ENCODE assay signal across 13 cellular contexts in the genomic region with DNA sequence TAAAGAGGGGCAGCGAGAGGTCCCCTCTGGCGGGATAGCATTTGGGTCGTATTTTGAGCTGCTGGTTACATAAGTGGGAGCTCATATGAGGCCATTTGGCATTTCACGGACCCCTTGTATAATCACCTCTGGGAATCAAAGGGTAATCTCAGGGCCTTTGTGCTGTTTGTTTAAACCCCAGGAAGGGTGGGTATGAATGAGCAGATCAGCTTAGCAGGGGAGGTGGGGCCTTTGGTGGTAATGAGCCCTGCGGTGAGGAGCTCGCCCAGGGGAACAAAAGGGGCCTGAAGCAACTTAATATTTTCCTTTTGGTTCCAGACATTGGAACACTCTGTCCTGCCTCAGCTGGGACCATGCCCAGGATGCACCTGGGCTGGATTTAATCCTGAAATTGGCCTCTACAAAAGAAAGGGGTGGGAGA. TPM values are rescaled to one million over a fixed set of nuclear protein-coding genes. Genes with fewer than 3 reads are reported as not detected.
DNase-seq lines count a peak whose midpoint lies in the region; ATAC-seq, FAIRE-seq and TF ChIP-seq lines count a peak whose summit lies in the region.
"Had no signal": no experiment of that assay in that cellular context is flagged by ENCODE, and none has a peak within 500 bp of the region (broad histone marks: within the 10 kb centered on the region; RNA-seq: fewer than 3 reads in every experiment).

No MANE protein-coding gene starts in this region.

- peak overlapping the region; percentile 72 for H3K4me3 ChIP-seq in endodermal cell (ENCODE audit: low read length)
- H3K4me3 ChIP-seq: GM23248, ovary had no signal

- no peak for FAIRE-seq in H54 (lab: Jason Lieb, UNC)

- peak overlapping the region; percentile 81 for H3K27ac ChIP-seq in endodermal cell (ENCODE audit: low read depth, low read length)

- no peak for TF ChIP-seq POLR2A in H54 (IDR thresholded peaks at IDR 0.05; ENCODE audit: low read depth, low read length)

- peaks cover 77% of the 10 kb centered on the region for H3K4me1 Mint-ChIP-seq in endodermal cell
- H3K4me1 Mint-ChIP-seq: activated T-helper 17 cell treated with anti-CD3 and anti-CD28 coated beads, Interleukin-2, amount 50 U/mL, for 72 hours had no signal

- peak overlapping the region; percentile 55 for H3K9ac ChIP-seq in endodermal cell (ENCODE audit: extremely low read depth, low read length, poor library complexity, severe bottlenecking)
- H3K9ac ChIP-seq: GM23248 had no signal

- peaks cover 80% of the 10 kb centered on the region for H3K36me3 Mint-ChIP-seq in endodermal cell (ENCODE audit: low read depth)

- TF ChIP-seq CTCF in endodermal cell (conservative IDR thresholded peaks at IDR 0.05), result no peak

- intact Hi-C loops in posterior vena cava (cut with DNase I), result no loop called here

- H3K27me3 ChIP-seq in endodermal cell (ENCODE audit: control insufficient read depth, insufficient read depth, low read length, poor library complexity, severe bottlenecking), result no peaks in the 10 kb centered on the region
- H3K27me3 ChIP-seq: ovary had no signal

- H3K36me3 ChIP-seq in endodermal cell (ENCODE audit: control insufficient read depth, insufficient read depth, low read length), result peaks cover 96% of the 10 kb centered on the region
- H3K36me3 ChIP-seq: ovary had no signal

- peak overlapping the region; percentile 39 for H3K4me3 Mint-ChIP-seq in endodermal cell
- H3K4me3 Mint-ChIP-seq: activated T-helper 17 cell treated with anti-CD3 and anti-CD28 coated beads, Interleukin-2, amount 50 U/mL, for 72 hours had no signal

- H3K27me3 Mint-ChIP-seq in endodermal cell (ENCODE audit: insufficient read depth), result no peaks in the 10 kb centered on the region
- H3K27me3 Mint-ChIP-seq: activated T-helper 17 cell treated with anti-CD3 and anti-CD28 coated beads, Interleukin-2, amount 50 U/mL, for 72 hours had no signal

- peaks cover 33% of the 10 kb centered on the region for H3K9me3 Mint-ChIP-seq in endodermal cell
- H3K9me3 Mint-ChIP-seq: activated T-helper 17 cell treated with anti-CD3 and anti-CD28 coated beads, Interleukin-2, amount 50 U/mL, for 72 hours had no signal

- peaks cover 38% of the 10 kb centered on the region for H3K4me1 ChIP-seq in endodermal cell (ENCODE audit: control insufficient read depth, insufficient read depth, low read length)

- DNase-seq in AG20443 (ENCODE audit: low spot score) (peak; percentile 8), NCI-H146 (lab: John Stamatoyannopoulos, UW) (peak; percentile 80), endodermal cell (peak; percentile 56), posterior vena cava (ENCODE audit: low spot score) (peak; percentile 58), H54 (ENCODE audit: insufficient read length, low spot score) (no peak), activated T-cell treated with anti-CD3 and anti-CD28 coated beads for 4 hours (no peak), DMS114 treated with DMSO at 0.1 percent for 48 hours (lab: John Stamatoyannopoulos, UW; ENCODE audit: unreplicated experiment) (no peak)
- DNase-seq: activated CD4-positive, CD25-positive, alpha-beta regulatory T cell treated with anti-CD3 and anti-CD28 coated beads, Interleukin-2, amount 50 U/mL, for 72 hours; GM23248; stimulated activated CD4-positive, alpha-beta T cell treated with anti-CD3 and anti-CD28 coated beads, Interleukin-4, amount 100 ng/mL, for 24 hours had no signal

- 41 to 48% methylated on average over 6 of the region's 6 CpGs for WGBS in endodermal cell (ENCODE audit: insufficient coverage in 1 of 2, insufficient read length in 1 of 2), 2 experiments

- H3K27ac Mint-ChIP-seq in endodermal cell, result peak overlapping the region; percentile 88
- H3K27ac Mint-ChIP-seq: activated T-helper 17 cell treated with anti-CD3 and anti-CD28 coated beads, Interleukin-2, amount 50 U/mL, for 72 hours had no signal

- no peak for ATAC-seq in HG02938 (IDR thresholded peaks at IDR 0.05; ENCODE audit: unreplicated experiment)
- ATAC-seq: activated T-helper 17 cell treated with anti-CD3 and anti-CD28 coated beads, Interleukin-2, amount 50 U/mL, for 72 hours had no signal

- H3K9me3 ChIP-seq in endodermal cell (ENCODE audit: control insufficient read depth, low read length), result peaks cover 41% of the 10 kb centered on the region
- H3K9me3 ChIP-seq: ovary had no signal

RNA-seq across cellular contexts. Expression of gene TSKU, which starts 10.2 kb away (rescaled TPM):
- total RNA-seq in endodermal cell (100 to 1,000 TPM; 105 to 130 TPM), posterior vena cava (10 to 100 TPM; 64.0 to 77.6 TPM)
- 39.1 TPM for polyA plus RNA-seq in endodermal cell (2013, experiment 1 of 2)
- polyA plus RNA-seq in endodermal cell (2013, experiment 2 of 2), result 45.5 TPM

Comparison
In these comparisons a context has a peak if more than half of its experiments do, and no peak if none do; other contexts are left out.
1. DNase-seq: peak in AG20443 (single experiment), NCI-H146 (single experiment), endodermal cell (single experiment) and posterior vena cava (single experiment); none in H54 (single experiment), activated T-cell treated with anti-CD3 and anti-CD28 coated beads for 4 hours (single experiment) and DMS114 treated with DMSO at 0.1 percent for 48 hours (single experiment).